ENCODE assay signal across 1 cellular context in the genomic region with DNA sequence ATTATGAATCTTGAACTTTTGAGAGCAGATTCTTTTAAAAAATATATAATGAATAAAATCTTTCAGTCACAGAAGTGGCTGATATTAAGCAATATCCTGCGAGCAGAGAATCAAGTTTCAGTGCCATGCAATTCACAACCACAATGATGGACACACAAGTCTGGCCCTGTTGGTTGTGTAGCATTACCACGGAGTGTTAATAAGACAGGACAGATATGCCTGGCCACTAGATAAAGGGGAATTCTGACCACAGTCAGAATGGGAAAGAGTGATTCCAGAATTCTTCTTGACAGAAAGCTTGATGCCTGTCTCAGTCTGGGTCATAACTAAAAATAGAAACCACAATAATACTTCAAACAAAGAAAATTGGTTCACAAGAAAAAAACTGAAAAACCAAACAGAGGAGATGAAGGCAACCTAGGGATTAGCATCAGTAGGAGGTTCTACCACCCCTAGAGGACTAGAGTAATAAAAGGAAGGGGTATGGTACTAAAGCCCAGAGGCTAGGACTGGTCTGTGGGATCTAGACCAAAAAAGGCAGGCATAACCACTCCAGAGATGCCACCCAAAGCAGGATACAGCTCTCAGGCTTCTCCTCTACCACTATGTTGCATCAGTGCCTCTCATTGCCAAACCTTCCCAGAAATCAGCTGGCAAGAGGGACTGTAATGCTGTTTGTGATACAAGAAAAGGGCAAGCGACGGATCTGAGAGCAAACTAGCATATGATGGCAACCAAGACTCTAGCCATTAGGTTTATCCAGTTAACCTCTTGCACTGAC.
TF ChIP-seq lines count a peak whose summit lies in the region.

No MANE protein-coding gene starts in this region.

TF ChIP-seq in IMR-90, 13 proteins besides CTCF, POLR2A, EP300 and RAD21:
- no peak for TF ChIP-seq MXI1 (IDR thresholded peaks at IDR 0.05; ENCODE audit: borderline replicate concordance, low read depth, low read length)
- TF ChIP-seq, protein P1, sequence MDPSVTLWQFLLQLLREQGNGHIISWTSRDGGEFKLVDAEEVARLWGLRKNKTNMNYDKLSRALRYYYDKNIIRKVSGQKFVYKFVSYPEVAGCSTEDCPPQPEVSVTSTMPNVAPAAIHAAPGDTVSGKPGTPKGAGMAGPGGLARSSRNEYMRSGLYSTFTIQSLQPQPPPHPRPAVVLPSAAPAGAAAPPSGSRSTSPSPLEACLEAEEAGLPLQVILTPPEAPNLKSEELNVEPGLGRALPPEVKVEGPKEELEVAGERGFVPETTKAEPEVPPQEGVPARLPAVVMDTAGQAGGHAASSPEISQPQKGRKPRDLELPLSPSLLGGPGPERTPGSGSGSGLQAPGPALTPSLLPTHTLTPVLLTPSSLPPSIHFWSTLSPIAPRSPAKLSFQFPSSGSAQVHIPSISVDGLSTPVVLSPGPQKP (IDR thresholded peaks at IDR 0.05; ENCODE audit: borderline replicate concordance, low read depth, low read length) = no peak
- peak; percentile 51; the same call in 1 of the 2 replicates for TF ChIP-seq CEBPB (IDR thresholded peaks at IDR 0.05; ENCODE audit: low read depth, low read length)
- TF ChIP-seq CHD1 (IDR thresholded peaks at IDR 0.05; ENCODE audit: low read depth, low read length) = no peak
- TF ChIP-seq FOS (IDR thresholded peaks at IDR 0.05; ENCODE audit: low read depth, low read length) = no peak
- no peak for TF ChIP-seq BHLHE40 (IDR thresholded peaks at IDR 0.05; ENCODE audit: low read depth, low read length)
- TF ChIP-seq NFE2L2 (IDR thresholded peaks at IDR 0.05; ENCODE audit: low read depth, low read length) = no peak
- TF ChIP-seq RFX5 (IDR thresholded peaks at IDR 0.05; ENCODE audit: low read depth, low read length) = no peak
- no peak for TF ChIP-seq USF2 (IDR thresholded peaks at IDR 0.05; ENCODE audit: low read depth, low read length)
